Comparison of ENCODE assay signal across 29 cellular contexts in genomic region chr17:50457621-50458020, GRCh38. TPM values are rescaled to one million over a fixed set of nuclear protein-coding genes. Genes with fewer than 3 reads are reported as not detected.
DNase-seq lines count a peak whose midpoint lies in the region; ATAC-seq, FAIRE-seq and TF ChIP-seq lines count a peak whose summit lies in the region.
"Had no signal": no experiment of that assay in that cellular context is flagged by ENCODE, and none has a peak within 500 bp of the region (broad histone marks: within the 10 kb centered on the region; RNA-seq: fewer than 3 reads in every experiment).

No MANE protein-coding gene starts in this region.

- H3K9me3 ChIP-seq in HepG2 (ENCODE audit: low read length) (no peaks in the 10 kb centered on the region), right lobe of liver (no peaks in the 10 kb centered on the region), astrocyte (ENCODE audit: insufficient read depth, low read depth, low read length) (no peaks in the 10 kb centered on the region), osteoblast (ENCODE audit: low read depth, low read length) (no peaks in the 10 kb centered on the region)
- H3K9me3 ChIP-seq: BLaER1 had no signal

- H3F3A ChIP-seq in GM23338 (replicated peaks; ENCODE audit: low read depth): no peaks in the 10 kb centered on the region

- CTCF ChIA-PET in HepG2 (lab: Yijun Ruan, JAX; ENCODE audit: low intra/inter-chr PET ratio, low total read pairs): no interaction called here

- H3K9me3 Mint-ChIP-seq in astrocyte (ENCODE audit: unreplicated experiment) (no peaks in the 10 kb centered on the region), GM23338 (no peaks in the 10 kb centered on the region), glutamatergic neuron (ENCODE audit: unreplicated experiment) (peaks cover 3% of the 10 kb centered on the region)
- H3K9me3 Mint-ChIP-seq: CD4-positive, CD25-positive, alpha-beta regulatory T cell; CD8-positive, alpha-beta T cell; H9; HFFc6 had no signal

- POLR2A ChIA-PET in HepG2 (lab: Yijun Ruan, JAX): interaction anchor here (1.0 to 2.4 kb wide), 5 partner anchors 17 to 31 kb away, joined by 3 to 14 read pairs (median 10); partner anchors contain the start of gene ACSF2

- in situ Hi-C loops in HepG2 (cut with HindIII; ENCODE audit: extremely low pct_ligation_motif_present, low pct_unique_long_range_greater_than_20kb): no loop called here

- no peaks in the 10 kb centered on the region for H3K9me2 ChIP-seq in GM23338 (ENCODE audit: insufficient read depth)

- TF ChIP-seq RAD21 in HepG2 (CRISPR knock-in tag; IDR thresholded peaks at IDR 0.05): no peak

- no TSS peak for BruUV-seq in HepG2 (replicated peaks; lab: Mats Ljungman, UMichigan)

- H2AFZ ChIP-seq in HepG2 (ENCODE audit: low read length) (no peak overlapping the region), astrocyte (ENCODE audit: low read depth, low read length) (no peak overlapping the region), osteoblast (ENCODE audit: low read length) (no peak overlapping the region), GM23338 (no peak overlapping the region)
- H2AFZ ChIP-seq: GM23248 had no signal

- H3K79me2 ChIP-seq in HepG2 (ENCODE audit: insufficient read depth, low read length): no peaks in the 10 kb centered on the region
- no peaks in the 10 kb centered on the region for H3K79me2 ChIP-seq in astrocyte (ENCODE audit: insufficient read depth, low read length)
- peaks cover 3% of the 10 kb centered on the region for H3K79me2 ChIP-seq in osteoblast (ENCODE audit: insufficient read depth, low read length)
- H3K79me2 ChIP-seq in GM23338 (replicated peaks; ENCODE audit: insufficient read depth): no peaks in the 10 kb centered on the region

- TF ChIP-seq CTCF in HepG2 (CRISPR knock-in tag; IDR thresholded peaks at IDR 0.05) (no peak), right lobe of liver (IDR thresholded peaks at IDR 0.05) (no peak), astrocyte (IDR thresholded peaks at IDR 0.05; ENCODE audit: insufficient read depth, low read depth, low read length) (no peak), osteoblast (IDR thresholded peaks at IDR 0.05; ENCODE audit: extremely low read depth, low read depth, low read length) (no peak), GM23338 (conservative IDR thresholded peaks at IDR 0.05; ENCODE audit: low read depth in 2 of 2) (no peak), glutamatergic neuron (IDR thresholded peaks at IDR 0.05; ENCODE audit: partially characterized antibody, unreplicated experiment) (no peak)

- H3K36me3 Mint-ChIP-seq in astrocyte (ENCODE audit: low read depth, unreplicated experiment) (peaks cover 10% of the 10 kb centered on the region), GM23338 (ENCODE audit: low read depth) (no peaks in the 10 kb centered on the region), glutamatergic neuron (ENCODE audit: unreplicated experiment) (no peaks in the 10 kb centered on the region)
- H3K36me3 Mint-ChIP-seq: CD8-positive, alpha-beta T cell had no signal

- H3K4me2 ChIP-seq in HepG2 (ENCODE audit: low read depth, low read length) (no peak overlapping the region), astrocyte (ENCODE audit: low read length) (no peak overlapping the region), osteoblast (ENCODE audit: insufficient read depth, low read length) (no peak overlapping the region), GM23338 (no peak overlapping the region)
- H3K4me2 ChIP-seq: BLaER1 had no signal

- no peak for TF ChIP-seq POLR2A in HepG2 (IDR thresholded peaks at IDR 0.05; ENCODE audit: insufficient read depth in 1 of 2, low read depth in 2 of 2, low read length in 2 of 2)
- no peak for TF ChIP-seq POLR2A in right lobe of liver (IDR thresholded peaks at IDR 0.05)

- H3K4me1 Mint-ChIP-seq in astrocyte (ENCODE audit: low read depth, unreplicated experiment) (peaks cover 14% of the 10 kb centered on the region), GM23338 (no peaks in the 10 kb centered on the region), glutamatergic neuron (ENCODE audit: low read depth, unreplicated experiment) (peaks cover 16% of the 10 kb centered on the region)
- H3K4me1 Mint-ChIP-seq: CD4-positive, CD25-positive, alpha-beta regulatory T cell; H9 had no signal

- H3K27me3 Mint-ChIP-seq in astrocyte (ENCODE audit: low read depth, unreplicated experiment) (no peaks in the 10 kb centered on the region), GM23338 (ENCODE audit: insufficient read depth, low read depth, poor library complexity) (peaks cover 3% of the 10 kb centered on the region), glutamatergic neuron (ENCODE audit: unreplicated experiment) (peaks cover 6% of the 10 kb centered on the region)
- H3K27me3 Mint-ChIP-seq: B cell; CD4-positive, CD25-positive, alpha-beta regulatory T cell had no signal

- H3K27ac Mint-ChIP-seq in astrocyte (ENCODE audit: unreplicated experiment) (peak overlapping the region; percentile 58), GM23338 (no peak overlapping the region), glutamatergic neuron (ENCODE audit: unreplicated experiment) (no peak overlapping the region)
- H3K27ac Mint-ChIP-seq: CD8-positive, alpha-beta T cell; H9; HFFc6 had no signal

- intact Hi-C loops in HepG2 (cut with micrococcal nuclease; ENCODE audit: unreplicated experiment) (no loop called here), right lobe of liver (cut with DNase I) (no loop called here)

- H4K20me1 ChIP-seq in HepG2 (ENCODE audit: insufficient read depth, low read length) (no peaks in the 10 kb centered on the region; the same call in 1 of the 2 replicates), astrocyte (ENCODE audit: insufficient read depth, low read length) (peaks cover 12% of the 10 kb centered on the region), osteoblast (ENCODE audit: insufficient read depth, low read length) (peaks cover 25% of the 10 kb centered on the region), GM23338 (replicated peaks; ENCODE audit: insufficient read depth) (no peaks in the 10 kb centered on the region)
- H4K20me1 ChIP-seq: BLaER1 had no signal

- H3K4me3 Mint-ChIP-seq in astrocyte (ENCODE audit: unreplicated experiment): no peak overlapping the region
- no peak overlapping the region for H3K4me3 Mint-ChIP-seq in GM23338
- H3K4me3 Mint-ChIP-seq in glutamatergic neuron (ENCODE audit: unreplicated experiment): no peak overlapping the region
- H3K4me3 Mint-ChIP-seq: B cell; CD4-positive, CD25-positive, alpha-beta regulatory T cell; CD8-positive, alpha-beta T cell; H9; HFFc6 had no signal

- H3K4me1 ChIP-seq in HepG2 (ENCODE audit: insufficient read depth, low read length): peaks cover 24% of the 10 kb centered on the region
- peaks cover 0 to 27% (median 11%) of the 10 kb centered on the region in 4 donors for H3K4me1 ChIP-seq in right lobe of liver
- H3K4me1 ChIP-seq in astrocyte (ENCODE audit: insufficient read depth, low read length): no peaks in the 10 kb centered on the region
- peaks cover 17% of the 10 kb centered on the region for H3K4me1 ChIP-seq in osteoblast (ENCODE audit: insufficient read depth, low read length)
- no peaks in the 10 kb centered on the region for H3K4me1 ChIP-seq in GM23338 (ENCODE audit: insufficient read depth)

- no peak for FAIRE-seq in HepG2 (lab: Jason Lieb, UNC)
- FAIRE-seq in astrocyte (lab: Jason Lieb, UNC): no peak
- FAIRE-seq: A204.1, D721Med, GM12891, GM18507, GM19239 had no signal

- no peak overlapping the region for H3K4me3 ChIP-seq in HepG2 (replicated peaks in 1 of 3; ENCODE audit: insufficient read depth in 1 of 3, low read depth in 2 of 3, low read length in 3 of 3)
- H3K4me3 ChIP-seq in right lobe of liver: no peak overlapping the region
- H3K4me3 ChIP-seq in astrocyte (ENCODE audit: insufficient read depth, low read depth, low read length): no peak overlapping the region
- H3K4me3 ChIP-seq in osteoblast (ENCODE audit: insufficient read depth, low read length): no peak overlapping the region
- H3K4me3 ChIP-seq in GM23338: no peak overlapping the region
- H3K4me3 ChIP-seq: BLaER1, GM23248 had no signal

- DNase-seq in HepG2 (ENCODE audit: low spot score) (no peak), right lobe of liver (no peak), astrocyte (ENCODE audit: low read depth) (no peak), osteoblast (ENCODE audit: insufficient read length, low spot score, missing footprints) (peak; percentile 65), GM23338 (ENCODE audit: low spot score) (no peak), glutamatergic neuron (no peak)
- DNase-seq: CD4-positive, CD25-positive, alpha-beta regulatory T cell; CD8-positive, alpha-beta T cell; DMS 273 treated with DMSO at 0.1 percent for 48 hours; DMS79; EL; GF-D8; GM23248; H9; HFFc6 had no signal

- H3K9ac ChIP-seq in HepG2 (ENCODE audit: insufficient read depth, low read depth, low read length) (no peak overlapping the region), astrocyte (ENCODE audit: low read length) (no peak overlapping the region)
- H3K9ac ChIP-seq: BLaER1, GM23248 had no signal

- H3K36me3 ChIP-seq in HepG2 (replicated peaks in 1 of 2; ENCODE audit: control insufficient read depth in 1 of 2, insufficient read depth in 2 of 2, low read length in 2 of 2) (peaks cover 10 to 20% of the 10 kb centered on the region in 2 experiments; a peak in 4 of 5 replicates), right lobe of liver (no peaks in the 10 kb centered on the region), astrocyte (ENCODE audit: insufficient read depth, low read length) (no peaks in the 10 kb centered on the region), osteoblast (ENCODE audit: insufficient read depth, low read length) (no peaks in the 10 kb centered on the region), GM23338 (ENCODE audit: insufficient read depth) (no peaks in the 10 kb centered on the region)

- ATAC-seq in HepG2 (no peak), right lobe of liver (no peak), HG03280 (IDR thresholded peaks at IDR 0.05; ENCODE audit: unreplicated experiment) (no peak), GM23338 (no peak)
- ATAC-seq: CD8-positive, alpha-beta T cell; HCT116 had no signal

- H3K27me3 ChIP-seq in HepG2 (ENCODE audit: control insufficient read depth in 1 of 2, insufficient read depth in 2 of 2, low read length in 2 of 2) (no peaks in the 10 kb centered on the region), right lobe of liver (no peaks in the 10 kb centered on the region), astrocyte (ENCODE audit: insufficient read depth, low read length) (no peaks in the 10 kb centered on the region), osteoblast (ENCODE audit: insufficient read depth, low read length) (no peaks in the 10 kb centered on the region), GM23338 (ENCODE audit: insufficient read depth) (no peaks in the 10 kb centered on the region)
- H3K27me3 ChIP-seq: BLaER1 had no signal

- H3K27ac ChIP-seq in HepG2 (ENCODE audit: extremely low read length, insufficient read depth, low read length) (no peak overlapping the region), right lobe of liver (no peak overlapping the region), astrocyte (ENCODE audit: low read depth, low read length) (no peak overlapping the region), osteoblast (ENCODE audit: low read depth, low read length) (no peak overlapping the region), GM23338 (ENCODE audit: low read depth) (no peak overlapping the region)
- H3K27ac ChIP-seq: 22Rv1, BLaER1, C4-2B, GM23248 had no signal

- WGBS in HepG2 (ENCODE audit: low lambda C conversion rate): 97% methylated on average over 4 of the region's 4 CpGs
- 83% methylated on average over 3 of the region's 4 CpGs for WGBS in right lobe of liver (ENCODE audit: insufficient coverage, low coverage, low lambda C conversion rate, missing lambda C conversion rate)

- TF ChIP-seq EP300 in HepG2 (IDR thresholded peaks at IDR 0.05; ENCODE audit: low read depth in 2 of 2, low read length in 2 of 2) (no peak), HepG2 (CRISPR knock-in tag; IDR thresholded peaks at IDR 0.05; ENCODE audit: borderline replicate concordance) (no peak)

RNA-seq across cellular contexts. Expression of gene CHAD, which starts 11.1 kb away (rescaled TPM):
- total RNA-seq in HepG2 (2016; rRNA removed; fragmentation: Illumina TruSeq; extraction: Trizol) (not detected in 2 replicates), right lobe of liver (10 to 100 TPM in 2 of 6 experiments, 1 to 10 TPM in 4; 1.0 to 11.3 (median 3.8) TPM), astrocyte (not detected in 2 replicates), osteoblast (not detected in 2 replicates), glutamatergic neuron (ENCODE audit: unreplicated experiment) (not detected)
- total RNA-seq in HepG2 (2016; cell fraction: cytosol; rRNA removed; fragmentation: Illumina TruSeq; extraction: Trizol; ENCODE audit: low read depth): not detected in 2 replicates
- total RNA-seq in HepG2 (2016; cell fraction: insoluble cytoplasmic fraction; rRNA removed; fragmentation: Illumina TruSeq; extraction: Trizol): 0.09 TPM in 1 of 2 replicates, not detected in the other
- not detected in 2 replicates for total RNA-seq in HepG2 (2016; cell fraction: membrane; rRNA removed; fragmentation: Illumina TruSeq; extraction: Trizol)
- not detected in 2 replicates for total RNA-seq in HepG2 (2016; cell fraction: nucleus; rRNA removed; fragmentation: Illumina TruSeq; extraction: Trizol)
- polyA plus RNA-seq in HepG2 (2011; rRNA removed) (1.4 and 2.2 TPM in 2 replicates), GM23338 (2016; fragmentation: Nextera tagmentation; extraction: Ambion mirVana) (0.18 TPM in 1 of 2 replicates, not detected in the other)
- 0.56 and 1.1 TPM in 2 replicates for polyA plus RNA-seq in HepG2 (2011; cell fraction: cytosol; rRNA removed)
- polyA plus RNA-seq in HepG2 (2011; cell fraction: nucleus; rRNA removed): 7.9 and 10.0 TPM in 2 replicates
- polyA plus RNA-seq in HepG2 (2012): 4.3 and 5.0 TPM in 2 replicates
- polyA plus RNA-seq in HepG2 (2016; cell fraction: cytosol; fragmentation: Illumina TruSeq; extraction: Trizol; ENCODE audit: low read depth): not detected in 2 replicates
- not detected in 2 replicates for polyA plus RNA-seq in HepG2 (2016; cell fraction: insoluble cytoplasmic fraction; fragmentation: Illumina TruSeq; extraction: Trizol; ENCODE audit: low read depth)
- not detected in 2 replicates for polyA plus RNA-seq in HepG2 (2016; cell fraction: membrane; fragmentation: Illumina TruSeq; extraction: Trizol; ENCODE audit: low read depth)
- 1.1 TPM in 1 of 2 replicates, not detected in the other for polyA plus RNA-seq in HepG2 (2016; cell fraction: nucleus; fragmentation: Illumina TruSeq; extraction: Trizol; ENCODE audit: insufficient read depth, low read depth)
- 0.07 and 1.3 TPM in 2 replicates for polyA minus RNA-seq in HepG2 (2011; rRNA and poly(A)+ RNA removed; ENCODE audit: low replicate concordance)
- not detected in 2 replicates for polyA minus RNA-seq in HepG2 (2011; cell fraction: cytosol; rRNA and poly(A)+ RNA removed)
- polyA minus RNA-seq in HepG2 (2011; cell fraction: nucleus; rRNA and poly(A)+ RNA removed): 0.64 and 0.87 TPM in 2 replicates
- not detected in 2 replicates for total RNA-seq in GM23338 (2014; rRNA removed; shearing (Covaris generic))
- total RNA-seq: CD4-positive, CD25-positive, alpha-beta regulatory T cell; CD8-positive, alpha-beta T cell; G401; GM23248; H4; HFFc6 had no signal
- polyA plus RNA-seq: AG04450; CD4-positive, CD25-positive, alpha-beta regulatory T cell; GM23248 had no signal

RNA-seq across cellular contexts. Expression of gene RSAD1, which starts 21.0 kb away (rescaled TPM):
- total RNA-seq in HepG2 (2016; rRNA removed; fragmentation: Illumina TruSeq; extraction: Trizol): 16.0 and 22.7 TPM in 2 replicates
- total RNA-seq in HepG2 (2016; cell fraction: cytosol; rRNA removed; fragmentation: Illumina TruSeq; extraction: Trizol; ENCODE audit: low read depth): 7.3 and 10.0 TPM in 2 replicates
- 16.9 and 22.5 TPM in 2 replicates for total RNA-seq in HepG2 (2016; cell fraction: insoluble cytoplasmic fraction; rRNA removed; fragmentation: Illumina TruSeq; extraction: Trizol)
- 13.4 and 14.3 TPM in 2 replicates for total RNA-seq in HepG2 (2016; cell fraction: membrane; rRNA removed; fragmentation: Illumina TruSeq; extraction: Trizol)
- 30.4 and 33.5 TPM in 2 replicates for total RNA-seq in HepG2 (2016; cell fraction: nucleus; rRNA removed; fragmentation: Illumina TruSeq; extraction: Trizol)
- polyA plus RNA-seq in HepG2 (2011; rRNA removed): 27.7 and 36.1 TPM in 2 replicates
- polyA plus RNA-seq in HepG2 (2011; cell fraction: cytosol; rRNA removed): 18.4 and 20.0 TPM in 2 replicates
- polyA plus RNA-seq in HepG2 (2011; cell fraction: nucleus; rRNA removed): 105 and 113 TPM in 2 replicates
- polyA plus RNA-seq in HepG2 (2012): 23.6 and 33.3 TPM in 2 replicates
- polyA plus RNA-seq in HepG2 (2016; cell fraction: cytosol; fragmentation: Illumina TruSeq; extraction: Trizol; ENCODE audit: low read depth): 5.4 and 6.8 TPM in 2 replicates
- 26.1 and 30.3 TPM in 2 replicates for polyA plus RNA-seq in HepG2 (2016; cell fraction: insoluble cytoplasmic fraction; fragmentation: Illumina TruSeq; extraction: Trizol; ENCODE audit: low read depth)
- polyA plus RNA-seq in HepG2 (2016; cell fraction: membrane; fragmentation: Illumina TruSeq; extraction: Trizol; ENCODE audit: low read depth): 12.5 and 12.8 TPM in 2 replicates
- 76.0 and 77.9 TPM in 2 replicates for polyA plus RNA-seq in HepG2 (2016; cell fraction: nucleus; fragmentation: Illumina TruSeq; extraction: Trizol; ENCODE audit: insufficient read depth, low read depth)
- 18.5 and 34.3 TPM in 2 replicates for polyA minus RNA-seq in HepG2 (2011; rRNA and poly(A)+ RNA removed; ENCODE audit: low replicate concordance)
- polyA minus RNA-seq in HepG2 (2011; cell fraction: cytosol; rRNA and poly(A)+ RNA removed): 8.6 and 9.4 TPM in 2 replicates
- 53.4 and 55.7 TPM in 2 replicates for polyA minus RNA-seq in HepG2 (2011; cell fraction: nucleus; rRNA and poly(A)+ RNA removed)
- total RNA-seq in right lobe of liver: 10 to 100 TPM; 17.9 to 26.6 (median 23.4) TPM
- total RNA-seq in astrocyte: 18.8 and 21.6 TPM in 2 replicates
- 23.9 and 26.5 TPM in 2 replicates for total RNA-seq in osteoblast
- 27.5 and 28.7 TPM in 2 replicates for total RNA-seq in GM23338 (2014; rRNA removed; shearing (Covaris generic))
- 16.5 and 18.4 TPM in 2 replicates for polyA plus RNA-seq in GM23338 (2016; fragmentation: Nextera tagmentation; extraction: Ambion mirVana)
- total RNA-seq in glutamatergic neuron (ENCODE audit: unreplicated experiment): 22.0 TPM

RNA-seq across cellular contexts. Expression of gene ACSF2, which starts 31.6 kb away (rescaled TPM):
- 32.0 and 87.3 TPM in 2 replicates for total RNA-seq in HepG2 (2016; rRNA removed; fragmentation: Illumina TruSeq; extraction: Trizol)
- 20.7 and 23.9 TPM in 2 replicates for total RNA-seq in HepG2 (2016; cell fraction: cytosol; rRNA removed; fragmentation: Illumina TruSeq; extraction: Trizol; ENCODE audit: low read depth)
- total RNA-seq in HepG2 (2016; cell fraction: insoluble cytoplasmic fraction; rRNA removed; fragmentation: Illumina TruSeq; extraction: Trizol): 26.9 and 94.3 TPM in 2 replicates
- total RNA-seq in HepG2 (2016; cell fraction: membrane; rRNA removed; fragmentation: Illumina TruSeq; extraction: Trizol): 19.8 and 21.0 TPM in 2 replicates
- 90.8 and 95.0 TPM in 2 replicates for total RNA-seq in HepG2 (2016; cell fraction: nucleus; rRNA removed; fragmentation: Illumina TruSeq; extraction: Trizol)
- 109 and 117 TPM in 2 replicates for polyA plus RNA-seq in HepG2 (2011; rRNA removed)
- polyA plus RNA-seq in HepG2 (2011; cell fraction: cytosol; rRNA removed): 68.6 and 80.4 TPM in 2 replicates
- 334 and 438 TPM in 2 replicates for polyA plus RNA-seq in HepG2 (2011; cell fraction: nucleus; rRNA removed)
- polyA plus RNA-seq in HepG2 (2012): 79.7 and 97.7 TPM in 2 replicates
- polyA plus RNA-seq in HepG2 (2016; cell fraction: cytosol; fragmentation: Illumina TruSeq; extraction: Trizol; ENCODE audit: low read depth): 8.6 and 9.0 TPM in 2 replicates
- 26.3 and 30.3 TPM in 2 replicates for polyA plus RNA-seq in HepG2 (2016; cell fraction: insoluble cytoplasmic fraction; fragmentation: Illumina TruSeq; extraction: Trizol; ENCODE audit: low read depth)
- 13.4 and 14.3 TPM in 2 replicates for polyA plus RNA-seq in HepG2 (2016; cell fraction: membrane; fragmentation: Illumina TruSeq; extraction: Trizol; ENCODE audit: low read depth)
- 198 and 222 TPM in 2 replicates for polyA plus RNA-seq in HepG2 (2016; cell fraction: nucleus; fragmentation: Illumina TruSeq; extraction: Trizol; ENCODE audit: insufficient read depth, low read depth)
- polyA minus RNA-seq in HepG2 (2011; rRNA and poly(A)+ RNA removed; ENCODE audit: low replicate concordance): 87.1 and 260 TPM in 2 replicates
- polyA minus RNA-seq in HepG2 (2011; cell fraction: cytosol; rRNA and poly(A)+ RNA removed): 32.1 and 36.7 TPM in 2 replicates
- polyA minus RNA-seq in HepG2 (2011; cell fraction: nucleus; rRNA and poly(A)+ RNA removed): 111 and 114 TPM in 2 replicates
- 10 to 100 TPM; 25.1 to 60.9 (median 36.9) TPM for total RNA-seq in right lobe of liver
- 28.3 and 43.3 TPM in 2 replicates for total RNA-seq in astrocyte
- 60.1 and 63.0 TPM in 2 replicates for total RNA-seq in osteoblast
- 12.4 and 12.8 TPM in 2 replicates for total RNA-seq in GM23338 (2014; rRNA removed; shearing (Covaris generic))
- 6.9 and 7.5 TPM in 2 replicates for polyA plus RNA-seq in GM23338 (2016; fragmentation: Nextera tagmentation; extraction: Ambion mirVana)
- total RNA-seq in glutamatergic neuron (ENCODE audit: unreplicated experiment): 52.2 TPM

RNA-seq across cellular contexts. Expression of gene MYCBPAP, which starts 50.6 kb away (rescaled TPM):
- total RNA-seq in HepG2 (2016; rRNA removed; fragmentation: Illumina TruSeq; extraction: Trizol) (0.24 and 0.36 TPM in 2 replicates), right lobe of liver (under 1 TPM in 1 of 6 experiments, not detected in 5; 0.51 TPM), astrocyte (0.99 and 1.4 TPM in 2 replicates), osteoblast (0.36 and 0.88 TPM in 2 replicates), glutamatergic neuron (ENCODE audit: unreplicated experiment) (2.5 TPM)
- total RNA-seq in HepG2 (2016; cell fraction: cytosol; rRNA removed; fragmentation: Illumina TruSeq; extraction: Trizol; ENCODE audit: low read depth): not detected in 2 replicates
- 0.09 and 0.32 TPM in 2 replicates for total RNA-seq in HepG2 (2016; cell fraction: insoluble cytoplasmic fraction; rRNA removed; fragmentation: Illumina TruSeq; extraction: Trizol)
- 0.41 TPM in 1 of 2 replicates, not detected in the other for total RNA-seq in HepG2 (2016; cell fraction: membrane; rRNA removed; fragmentation: Illumina TruSeq; extraction: Trizol)
- 0.47 and 1.0 TPM in 2 replicates for total RNA-seq in HepG2 (2016; cell fraction: nucleus; rRNA removed; fragmentation: Illumina TruSeq; extraction: Trizol)
- polyA plus RNA-seq in HepG2 (2011; rRNA removed) (0.18 and 0.22 TPM in 2 replicates), GM23338 (2016; fragmentation: Nextera tagmentation; extraction: Ambion mirVana) (1.7 and 1.8 TPM in 2 replicates)
- polyA plus RNA-seq in HepG2 (2011; cell fraction: cytosol; rRNA removed): 0.12 and 0.13 TPM in 2 replicates
- 0.69 and 1.0 TPM in 2 replicates for polyA plus RNA-seq in HepG2 (2011; cell fraction: nucleus; rRNA removed)
- polyA plus RNA-seq in HepG2 (2012): 0.48 and 0.56 TPM in 2 replicates
- polyA plus RNA-seq in HepG2 (2016; cell fraction: cytosol; fragmentation: Illumina TruSeq; extraction: Trizol; ENCODE audit: low read depth): not detected in 2 replicates
- 0.36 and 0.41 TPM in 2 replicates for polyA plus RNA-seq in HepG2 (2016; cell fraction: insoluble cytoplasmic fraction; fragmentation: Illumina TruSeq; extraction: Trizol; ENCODE audit: low read depth)
- polyA plus RNA-seq in HepG2 (2016; cell fraction: membrane; fragmentation: Illumina TruSeq; extraction: Trizol; ENCODE audit: low read depth): 0.07 TPM in 1 of 2 replicates, not detected in the other
- polyA plus RNA-seq in HepG2 (2016; cell fraction: nucleus; fragmentation: Illumina TruSeq; extraction: Trizol; ENCODE audit: insufficient read depth, low read depth): 0.93 and 1.1 TPM in 2 replicates
- polyA minus RNA-seq in HepG2 (2011; rRNA and poly(A)+ RNA removed; ENCODE audit: low replicate concordance): 0.33 TPM in 1 of 2 replicates, not detected in the other
- polyA minus RNA-seq in HepG2 (2011; cell fraction: cytosol; rRNA and poly(A)+ RNA removed): not detected in 2 replicates
- polyA minus RNA-seq in HepG2 (2011; cell fraction: nucleus; rRNA and poly(A)+ RNA removed): 0.52 and 0.75 TPM in 2 replicates
- total RNA-seq in GM23338 (2014; rRNA removed; shearing (Covaris generic)): 0.63 and 4.6 TPM in 2 replicates
- total RNA-seq: H4 had no signal
